Comparison of ENCODE assay signal across 11 cellular contexts in genomic region chr13:111005808-111006494, GRCh38.
DNase-seq lines count a peak whose midpoint lies in the region; ATAC-seq and TF ChIP-seq lines count a peak whose summit lies in the region.
"Had no signal": no experiment of that assay in that cellular context is flagged by ENCODE, and none has a peak within 500 bp of the region (broad histone marks: within the 10 kb centered on the region; RNA-seq: fewer than 3 reads in every experiment).

No MANE protein-coding gene starts in this region.

- no peak overlapping the region for H3K9ac ChIP-seq in parathyroid adenoma

- CTCF ChIA-PET in AG04450 (lab: Charles Lee) = interaction anchor here (0.9 to 1.2 kb wide), 2 partner anchors 20 to 91 kb away, joined by 3 to 6 read pairs; partner anchors contain the start of gene ANKRD10

- H3K4me3 ChIP-seq in AG04450 (ENCODE audit: low read depth, low read length) (no peak overlapping the region), SJSA1 (no peak overlapping the region), parathyroid adenoma (ENCODE audit: low read depth, low read length) (no peak overlapping the region)

- H3K79me2 ChIP-seq in parathyroid adenoma = no peaks in the 10 kb centered on the region

- POLR2A ChIA-PET in AG04450 (lab: Yijun Ruan, JAX) = interaction anchor here (1.3 kb wide), 1 partner anchor 20 kb away, joined by 7 read pairs; no protein-coding TSS in a partner anchor

- H3K4me1 ChIP-seq in SJSA1 (replicated peaks) = peaks cover 30% of the 10 kb centered on the region
- H3K4me1 ChIP-seq in parathyroid adenoma = no peaks in the 10 kb centered on the region
- H3K4me1 ChIP-seq: BE2C had no signal

- H3K27me3 ChIP-seq in AG04450 (ENCODE audit: control insufficient read depth, insufficient read depth, low read length) (no peaks in the 10 kb centered on the region), SJSA1 (replicated peaks) (no peaks in the 10 kb centered on the region), parathyroid adenoma (ENCODE audit: control insufficient read depth, insufficient read depth, low read length) (no peaks in the 10 kb centered on the region)

- H3K9me3 ChIP-seq in AG04450 (ENCODE audit: control insufficient read depth, insufficient read depth, low read length) (no peaks in the 10 kb centered on the region), SJSA1 (replicated peaks) (no peaks in the 10 kb centered on the region), parathyroid adenoma (ENCODE audit: control insufficient read depth, low read length) (no peaks in the 10 kb centered on the region)
- H3K9me3 ChIP-seq: BE2C had no signal

- DNase-seq in AG04450 (ENCODE audit: low read depth, low spot score) (no peak), SJSA1 (ENCODE audit: low read depth in 1 of 2, low spot score in 2 of 2) (peak in 1 of 2 experiments; percentile 78), Right ventricle myocardium superior (peak; percentile 73), GOT3 (lab: John Stamatoyannopoulos, UW) (no peak), NCI-H2081 (lab: John Stamatoyannopoulos, UW) (no peak), dedifferentiated amniotic fluid mesenchymal stem cell (ENCODE audit: extremely low spot score) (no peak)
- DNase-seq in activated effector memory CD4-positive, alpha-beta T cell treated with anti-CD3 and anti-CD28 coated beads, Interleukin-2, amount 50 U/mL, for 16 hours = no peak
- DNase-seq: BE2C, Karpas-422 had no signal

- H3K36me3 ChIP-seq in SJSA1 = no peaks in the 10 kb centered on the region
- no peaks in the 10 kb centered on the region for H3K36me3 ChIP-seq in parathyroid adenoma (ENCODE audit: control insufficient read depth, insufficient read depth, low read length)
- H3K36me3 ChIP-seq: BE2C had no signal

- intact Hi-C loops in Right ventricle myocardium superior (cut with DNase I) = no loop called here

- TF ChIP-seq CTCF in AG04450 (IDR thresholded peaks at IDR 0.05; ENCODE audit: low read depth, low read length) = no peak
- no peak for TF ChIP-seq CTCF in parathyroid adenoma (IDR thresholded peaks at IDR 0.05)

- H2AFZ ChIP-seq in parathyroid adenoma = no peak overlapping the region

- peak; percentile 81 for ATAC-seq in Right ventricle myocardium superior (ENCODE audit: poor library complexity)
- ATAC-seq: stimulated activated effector memory CD8-positive, alpha-beta T cell treated with anti-CD3 and anti-CD28 coated beads, Interleukin-12 subunit alpha, Interleukin-12 subunit beta, amount 100 ng/mL, for 72 hours had no signal

- H3K4me2 ChIP-seq in parathyroid adenoma (ENCODE audit: low read length) = no peak overlapping the region

- peak overlapping the region; percentile 89 for H3K27ac ChIP-seq in AG04450 (ENCODE audit: low read depth, low read length)
- peak overlapping the region; percentile 84 for H3K27ac ChIP-seq in SJSA1
- H3K27ac ChIP-seq in parathyroid adenoma = peak overlapping the region; percentile 70
